ENCODE assay signal across 13 cellular contexts in genomic region chr17:49454050-49454449, GRCh38. TPM values are rescaled to one million over a fixed set of nuclear protein-coding genes. Genes with fewer than 3 reads are reported as not detected.
DNase-seq lines count a peak whose midpoint lies in the region; ATAC-seq and TF ChIP-seq lines count a peak whose summit lies in the region.
"Had no signal": no experiment of that assay in that cellular context is flagged by ENCODE, and none has a peak within 500 bp of the region (broad histone marks: within the 10 kb centered on the region; RNA-seq: fewer than 3 reads in every experiment).

No MANE protein-coding gene starts in this region.

- ATAC-seq in left ventricle myocardium superior: peak; percentile 31
- no peak for ATAC-seq in Right ventricle myocardium inferior
- no peak for ATAC-seq in upper lobe of left lung (ENCODE audit: low FRiP score in 2 of 2)

- H3K27me3 ChIP-seq in testis (no peaks in the 10 kb centered on the region), upper lobe of left lung (no peaks in the 10 kb centered on the region)
- H3K27me3 ChIP-seq: thyroid gland had no signal

- H3K4me3 ChIP-seq in testis: no peak overlapping the region
- no peak overlapping the region for H3K4me3 ChIP-seq in upper lobe of left lung
- H3K4me3 ChIP-seq: thyroid gland had no signal

- H3K9me3 ChIP-seq in testis (no peaks in the 10 kb centered on the region), upper lobe of left lung (no peaks in the 10 kb centered on the region)
- H3K9me3 ChIP-seq: thyroid gland had no signal

- TF ChIP-seq POLR2A in testis (IDR thresholded peaks at IDR 0.05) (no peak), upper lobe of left lung (IDR thresholded peaks at IDR 0.05) (no peak)

- H3K4me1 ChIP-seq in testis (no peaks in the 10 kb centered on the region), upper lobe of left lung (no peaks in the 10 kb centered on the region)
- H3K4me1 ChIP-seq: thyroid gland had no signal

- DNase-seq in left ventricle myocardium superior (no peak), Right ventricle myocardium inferior (ENCODE audit: missing footprints) (no peak), astrocyte of the hippocampus (ENCODE audit: low read depth, low spot score) (peak; percentile 65), medulla oblongata (ENCODE audit: extremely low spot score) (peak; percentile 84), testis (peak; percentile 66), AML-193 (lab: John Stamatoyannopoulos, UW) (no peak), upper lobe of left lung (no peak), OCI-M1 (lab: John Stamatoyannopoulos, UW) (no peak)
- DNase-seq: activated CD4-positive, alpha-beta T cell treated with anti-CD3 and anti-CD28 coated beads for 4 hours; NCI-H1092 treated with DMSO at 0.1 percent for 48 hours; NCI-H446 treated with DMSO at 0.1 percent for 48 hours; occipital lobe; thyroid gland had no signal

- no peaks in the 10 kb centered on the region for H3K36me3 ChIP-seq in testis (ENCODE audit: low read depth, missing control alignments)
- no peaks in the 10 kb centered on the region for H3K36me3 ChIP-seq in upper lobe of left lung
- H3K36me3 ChIP-seq: thyroid gland had no signal

- TF ChIP-seq EP300 in upper lobe of left lung (IDR thresholded peaks at IDR 0.05): no peak

- H3K27ac ChIP-seq in testis (no peak overlapping the region), upper lobe of left lung (no peak overlapping the region)
- H3K27ac ChIP-seq: thyroid gland had no signal

- WGBS in testis, 2 donors: 65 to 74% methylated on average over 4 to 5 of the region's 5 CpGs
- WGBS in upper lobe of left lung, 2 donors: 71 to 74% methylated on average over 4 to 5 of the region's 5 CpGs

- TF ChIP-seq CTCF in testis (IDR thresholded peaks at IDR 0.05) (no peak), upper lobe of left lung (IDR thresholded peaks at IDR 0.05) (no peak)

- intact Hi-C loops in left ventricle myocardium superior (cut with micrococcal nuclease) (no loop called here), Right ventricle myocardium inferior (cut with DNase I) (no loop called here), testis (cut with DNase I; ENCODE audit: low total_unique reads) (no loop called here)

RNA-seq across cellular contexts. Expression of gene PHB1, which starts 39.4 kb away (rescaled TPM):
- total RNA-seq in left ventricle myocardium superior (245 TPM), Right ventricle myocardium inferior (233 TPM), testis (100 to 1,000 TPM in 1 of 2 donors, 10 to 100 TPM in 1; 69.1 to 103 TPM), upper lobe of left lung (100 to 1,000 TPM in 2 of 6 donors, 10 to 100 TPM in 4; 19.9 to 144 (median 68.8) TPM)
- polyA plus RNA-seq in testis (ENCODE audit: insufficient read depth, low read depth, low replicate concordance): 95.1 TPM

RNA-seq across cellular contexts. Expression of gene NGFR, which starts 41.0 kb away (rescaled TPM):
- total RNA-seq in left ventricle myocardium superior (4.1 TPM), Right ventricle myocardium inferior (10.0 TPM), testis (10 to 100 TPM; 11.3 to 20.6 TPM), upper lobe of left lung (1 to 10 TPM; 1.3 to 2.9 (median 2.2) TPM)
- polyA plus RNA-seq in testis (ENCODE audit: insufficient read depth, low read depth, low replicate concordance): 21.5 TPM

Comparison
In these comparisons a context has a peak if more than half of its experiments do, and no peak if none do; other contexts are left out.
1. DNase-seq: peak in astrocyte of the hippocampus (single experiment), medulla oblongata (single experiment) and testis (single experiment); none in left ventricle myocardium superior (single experiment), Right ventricle myocardium inferior (single experiment), AML-193 (0 of 2), upper lobe of left lung (0 of 2) and OCI-M1 (single experiment).